Comparison of ENCODE assay signal across 13 cellular contexts in the genomic region with DNA sequence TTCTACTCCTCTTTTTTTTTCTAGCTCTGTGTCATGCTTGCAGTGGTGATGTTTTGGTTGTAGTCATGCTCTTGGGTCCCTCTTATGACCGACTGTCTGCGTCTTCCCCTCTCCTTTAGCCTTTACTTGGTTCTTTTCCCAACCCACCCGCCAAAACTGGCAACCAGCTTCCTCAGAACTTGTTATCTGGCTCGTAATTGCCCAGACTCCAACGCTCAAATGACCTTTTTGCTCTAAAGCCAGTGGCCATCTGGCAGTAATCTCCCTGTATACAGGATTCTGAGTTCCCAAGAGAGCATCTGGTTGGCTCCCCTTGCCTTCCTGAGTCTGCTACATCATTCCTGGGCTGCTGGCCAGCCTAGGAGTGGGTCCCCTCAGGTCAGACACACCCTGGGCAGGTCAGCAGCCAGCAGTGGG.
DNase-seq lines count a peak whose midpoint lies in the region; ATAC-seq and TF ChIP-seq lines count a peak whose summit lies in the region.
"Had no signal": no experiment of that assay in that cellular context is flagged by ENCODE, and none has a peak within 500 bp of the region (broad histone marks: within the 10 kb centered on the region; RNA-seq: fewer than 3 reads in every experiment).

No MANE protein-coding gene starts in this region.

- H3K4me1 ChIP-seq in esophagus muscularis mucosa: peaks cover 33 to 43% (median 34%) of the 10 kb centered on the region in 4 donors

- no peaks in the 10 kb centered on the region for H3K27me3 Mint-ChIP-seq in IgD-negative memory B cell
- H3K27me3 Mint-ChIP-seq: activated naive CD8-positive, alpha-beta T cell treated with anti-CD3 and anti-CD28 coated beads, Interleukin-2, amount 10 ng/mL, durations not matched to agents 7 days and 5 days had no signal

- peaks cover 6 to 12% (median 7%) of the 10 kb centered on the region in 3 donors for H3K4me1 Mint-ChIP-seq in IgD-negative memory B cell

- no peak for TF ChIP-seq CTCF in esophagus muscularis mucosa (IDR thresholded peaks at IDR 0.05)

- no peak for ATAC-seq in HG02852 (IDR thresholded peaks at IDR 0.05; ENCODE audit: unreplicated experiment)

- no peaks in the 10 kb centered on the region for H3K27me3 ChIP-seq in esophagus muscularis mucosa

- no peak overlapping the region for H3K4me3 ChIP-seq in esophagus muscularis mucosa

- H3K9me3 ChIP-seq in esophagus muscularis mucosa: no peaks in the 10 kb centered on the region

- H3K4me3 Mint-ChIP-seq in IgD-negative memory B cell: no peak overlapping the region
- H3K4me3 Mint-ChIP-seq: activated naive CD8-positive, alpha-beta T cell treated with anti-CD3 and anti-CD28 coated beads, Interleukin-2, amount 10 ng/mL, durations not matched to agents 7 days and 5 days had no signal

- H3K36me3 Mint-ChIP-seq in IgD-negative memory B cell: peaks cover 9% of the 10 kb centered on the region

- WGBS in esophagus muscularis mucosa: 61% methylated on average over 5 of the region's 5 CpGs

- peak overlapping the region; percentile 15 to 48 (median 38) for H3K27ac ChIP-seq in esophagus muscularis mucosa (replicated peaks in 1 of 4)
- no peak overlapping the region for H3K27ac ChIP-seq in caudate nucleus (ENCODE audit: low read depth, low read length)

- intact Hi-C loops in esophagus muscularis mucosa (cut with DNase I): no loop called here

- peak overlapping the region; percentile 23 to 67 (median 39) for H3K27ac Mint-ChIP-seq in IgD-negative memory B cell
- H3K27ac Mint-ChIP-seq: activated naive CD8-positive, alpha-beta T cell treated with anti-CD3 and anti-CD28 coated beads, Interleukin-2, amount 10 ng/mL, durations not matched to agents 7 days and 5 days had no signal

- H3K36me3 ChIP-seq in esophagus muscularis mucosa: peaks cover 0 to 7% (median 3%) of the 10 kb centered on the region in 4 donors

- TF ChIP-seq POLR2A in esophagus muscularis mucosa (IDR thresholded peaks at IDR 0.05; ENCODE audit: low read depth): no peak

- H3K9me3 Mint-ChIP-seq in IgD-negative memory B cell: no peaks in the 10 kb centered on the region
- H3K9me3 Mint-ChIP-seq: activated naive CD8-positive, alpha-beta T cell treated with anti-CD3 and anti-CD28 coated beads, Interleukin-2, amount 10 ng/mL, durations not matched to agents 7 days and 5 days had no signal

- no peak for TF ChIP-seq EP300 in esophagus muscularis mucosa (IDR thresholded peaks at IDR 0.05)

- peak; percentile 41 for DNase-seq in AG08395 (ENCODE audit: low spot score)
- no peak for DNase-seq in esophagus muscularis mucosa (ENCODE audit: extremely low spot score)
- DNase-seq in myocyte (ENCODE audit: low read depth): peak; percentile 34
- DNase-seq in NCI-H226: no peak
- no peak for DNase-seq in caudate nucleus (lab: John Stamatoyannopoulos, UW)
- no peak for DNase-seq in NCI-H1930 (lab: John Stamatoyannopoulos, UW)
- DNase-seq: activated CD4-positive, alpha-beta T cell treated with anti-CD3 and anti-CD28 coated beads for 4 hours; activated naive CD8-positive, alpha-beta T cell treated with anti-CD3 and anti-CD28 coated beads, Interleukin-2, amount 10 ng/mL, durations not matched to agents 7 days and 5 days; AML-193; NCI-H2029; SIG-M5 had no signal

Comparison
In these comparisons a context has a peak if more than half of its experiments do, and no peak if none do; other contexts are left out.
1. DNase-seq: peak in AG08395 (single experiment) and myocyte (single experiment); none in esophagus muscularis mucosa (single experiment), NCI-H226 (single experiment), caudate nucleus (0 of 61) and NCI-H1930 (0 of 2).